17 cellular contexts compared by ENCODE assay signal in the genomic region with DNA sequence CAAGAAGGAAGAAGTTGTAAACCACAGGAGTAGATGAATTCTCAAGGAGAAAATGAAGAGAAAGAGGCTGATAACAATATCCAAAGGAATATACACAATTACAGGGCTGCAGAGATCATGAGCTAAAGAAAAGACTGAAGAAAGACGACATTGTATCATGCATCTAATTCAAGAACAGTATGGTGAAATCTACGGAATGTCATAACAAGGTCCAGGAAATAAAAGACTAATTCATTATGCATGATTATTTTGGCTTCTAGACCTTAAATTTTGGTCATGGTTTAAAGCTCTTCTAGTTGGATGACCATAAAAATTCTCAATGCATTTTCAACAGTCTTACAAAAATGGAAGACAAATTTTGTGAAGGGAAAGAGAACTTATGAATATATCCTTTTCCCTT.
"Had no signal": no experiment of that assay in that cellular context is flagged by ENCODE, and none has a peak within 500 bp of the region (broad histone marks: within the 10 kb centered on the region; RNA-seq: fewer than 3 reads in every experiment).

No MANE protein-coding gene starts in this region.

- ATAC-seq: stimulated activated memory B cell treated with anti-CD40 and anti-IgM and Interleukin-4, amounts not matched to agents 10 μg/mL and 1 μg/mL and 100 μg/mL, for 72 hours had no signal

- H3K27me3 Mint-ChIP-seq: activated B cell treated with CpG ODN at 0.5 μM for 24 hours; activated CD4-positive, alpha-beta T cell treated with anti-CD3 and anti-CD28 coated beads, Interleukin-2, amount 10 ng/mL, durations not matched to agents 24 days and 14 days; stimulated activated memory B cell treated with anti-CD40 and anti-IgM and Interleukin-4, amounts not matched to agents 10 μg/mL and 1 μg/mL and 100 μg/mL, for 72 hours had no signal

- H3K79me2 ChIP-seq: hepatocyte had no signal

- H3K27me3 ChIP-seq: dorsolateral prefrontal cortex, esophagus muscularis mucosa, hepatocyte, neural progenitor cell, tibial nerve had no signal

- H3K36me3 Mint-ChIP-seq: activated naive CD4-positive, alpha-beta T cell treated with anti-CD3 and anti-CD28 coated beads, Interleukin-2, amount 10 ng/mL, durations not matched to agents 7 days and 5 days; brain; neural progenitor cell; stimulated activated memory B cell treated with anti-CD40 and anti-IgM and Interleukin-4, amounts not matched to agents 10 μg/mL and 1 μg/mL and 100 μg/mL, for 72 hours had no signal

- FAIRE-seq: kidney, small intestine, TTC549 had no signal

- H3K27ac Mint-ChIP-seq: activated B cell treated with CpG ODN at 0.5 μM for 24 hours; activated CD4-positive, alpha-beta T cell treated with anti-CD3 and anti-CD28 coated beads, Interleukin-2, amount 10 ng/mL, durations not matched to agents 24 days and 14 days; activated naive CD4-positive, alpha-beta T cell treated with anti-CD3 and anti-CD28 coated beads, Interleukin-2, amount 10 ng/mL, durations not matched to agents 7 days and 5 days; neural progenitor cell; stimulated activated memory B cell treated with anti-CD40 and anti-IgM and Interleukin-4, amounts not matched to agents 10 μg/mL and 1 μg/mL and 100 μg/mL, for 72 hours had no signal

- H3K9ac ChIP-seq: neural progenitor cell had no signal

- H3K4me3 Mint-ChIP-seq: activated B cell treated with CpG ODN at 0.5 μM for 24 hours; activated CD4-positive, alpha-beta T cell treated with anti-CD3 and anti-CD28 coated beads, Interleukin-2, amount 10 ng/mL, durations not matched to agents 24 days and 14 days; activated naive CD4-positive, alpha-beta T cell treated with anti-CD3 and anti-CD28 coated beads, Interleukin-2, amount 10 ng/mL, durations not matched to agents 7 days and 5 days; brain; neural progenitor cell; stimulated activated memory B cell treated with anti-CD40 and anti-IgM and Interleukin-4, amounts not matched to agents 10 μg/mL and 1 μg/mL and 100 μg/mL, for 72 hours had no signal

- H3K36me3 ChIP-seq: esophagus muscularis mucosa, left ventricle myocardium inferior, neural progenitor cell, tibial nerve had no signal

- H3K4me2 ChIP-seq: hepatocyte, neural progenitor cell had no signal

- H3K9me3 Mint-ChIP-seq: activated B cell treated with CpG ODN at 0.5 μM for 24 hours; activated naive CD4-positive, alpha-beta T cell treated with anti-CD3 and anti-CD28 coated beads, Interleukin-2, amount 10 ng/mL, durations not matched to agents 7 days and 5 days; neural progenitor cell; stimulated activated memory B cell treated with anti-CD40 and anti-IgM and Interleukin-4, amounts not matched to agents 10 μg/mL and 1 μg/mL and 100 μg/mL, for 72 hours had no signal

- H3K4me3 ChIP-seq: dorsolateral prefrontal cortex, esophagus muscularis mucosa, hepatocyte, left ventricle myocardium inferior, neural progenitor cell, tibial nerve had no signal

- DNase-seq: activated B cell treated with CpG ODN at 0.5 μM for 24 hours; activated CD4-positive, alpha-beta T cell treated with anti-CD3 and anti-CD28 coated beads, Interleukin-2, amount 10 ng/mL, durations not matched to agents 24 days and 14 days; activated CD8-positive, alpha-beta memory T cell treated with anti-CD3 and anti-CD28 coated beads for 24 hours; activated naive CD4-positive, alpha-beta T cell treated with anti-CD3 and anti-CD28 coated beads, Interleukin-2, amount 10 ng/mL, durations not matched to agents 7 days and 5 days; amniotic stem cell; dorsolateral prefrontal cortex; kidney; left ventricle myocardium inferior; small intestine; T-helper 2 cell had no signal

- H3K27ac ChIP-seq: dorsolateral prefrontal cortex, esophagus muscularis mucosa, left ventricle myocardium inferior, neural progenitor cell, tibial nerve had no signal

- H2AFZ ChIP-seq: hepatocyte, neural progenitor cell had no signal

- H3K9me3 ChIP-seq: esophagus muscularis mucosa, left ventricle myocardium inferior, tibial nerve had no signal
